ENCODE assay signal across 32 cellular contexts in genomic region chr1:183837062-183837461, GRCh38. TPM values are rescaled to one million over a fixed set of nuclear protein-coding genes. Genes with fewer than 3 reads are reported as not detected.
A peak's percentile ranks its signal among the peaks of the same experiment; 100 is the strongest.
DNase-seq lines count a peak whose midpoint lies in the region; ATAC-seq and TF ChIP-seq lines count a peak whose summit lies in the region.
"Had no signal": no experiment of that assay in that cellular context is flagged by ENCODE, and none has a peak within 500 bp of the region (broad histone marks: within the 10 kb centered on the region; RNA-seq: fewer than 3 reads in every experiment).

No MANE protein-coding gene starts in this region.

- H3K4me1 ChIP-seq in gastroesophageal sphincter = peaks cover 9 to 57% (median 18%) of the 10 kb centered on the region in 3 donors
- peaks cover 0 to 38% (median 23%) of the 10 kb centered on the region in 6 donors for H3K4me1 ChIP-seq in spleen

- H3K9me3 Mint-ChIP-seq in T-helper 2 cell treated with Interferon-gamma antibody and Interleukin-4, amounts not matched to agents 5 μg/mL and 100 μg/mL, for 36 hours = no peaks in the 10 kb centered on the region
- H3K9me3 Mint-ChIP-seq: activated CD4-positive, alpha-beta memory T cell treated with anti-CD3 and anti-CD28 coated beads for 36 hours; naive B cell had no signal

- TF ChIP-seq EP300 in gastroesophageal sphincter (IDR thresholded peaks at IDR 0.05) = no peak

- H3K36me3 ChIP-seq in WERI-Rb-1 = no peaks in the 10 kb centered on the region
- peaks cover 0 to 8% of the 10 kb centered on the region in 2 donors for H3K36me3 ChIP-seq in gastroesophageal sphincter
- H3K36me3 ChIP-seq in spleen = peaks cover 0 to 5% (median 0%) of the 10 kb centered on the region in 6 donors
- H3K36me3 ChIP-seq: suprapubic skin, upper lobe of left lung had no signal

- H3K4me3 Mint-ChIP-seq in T-helper 2 cell treated with Interferon-gamma antibody and Interleukin-4, amounts not matched to agents 5 μg/mL and 100 μg/mL, for 36 hours = no peak overlapping the region
- H3K4me3 Mint-ChIP-seq: activated CD4-positive, alpha-beta memory T cell treated with anti-CD3 and anti-CD28 coated beads for 36 hours; mesothelial cell of epicardium; naive B cell; T-helper 17 cell had no signal

- DNase-seq in DMS153 (lab: John Stamatoyannopoulos, UW) (peak; percentile 22), DMS153 treated with DMSO at 0.1 percent for 48 hours (lab: John Stamatoyannopoulos, UW; ENCODE audit: unreplicated experiment) (no peak), G401 (ENCODE audit: low spot score) (peak; percentile 51), WERI-Rb-1 (peak; percentile 46), myocyte (ENCODE audit: low read depth) (peak; percentile 45), spleen (no peak)
- no peak for DNase-seq in T-helper 2 cell treated with Interferon-gamma antibody and Interleukin-4, amounts not matched to agents 5 μg/mL and 100 μg/mL, for 36 hours (ENCODE audit: low spot score)
- DNase-seq: activated CD4-positive, alpha-beta memory T cell treated with anti-CD3 and anti-CD28 coated beads for 36 hours; activated CD4-positive, CD25-positive, alpha-beta regulatory T cell treated with anti-CD3 and anti-CD28 coated beads, Interleukin-2, amount 50 U/mL, for 72 hours; activated naive CD4-positive, alpha-beta T cell; cerebellar nuclear complex; DMS53; effector CD4-positive, alpha-beta T cell; glutamatergic neuron; MM.1S; naive B cell; NCI-H1105 treated with DMSO at 0.1 percent for 48 hours; NCI-H2171; NCI-H510A; NK-92 treated with Interleukin-12 subunit alpha and Interleukin-12 subunit beta, amount 100 ng/mL, for 24 hours; nucleus accumbens; stimulated activated naive CD4-positive, alpha-beta T cell; T-helper 17 cell; upper lobe of left lung had no signal

- H3K27me3 Mint-ChIP-seq in T-helper 2 cell treated with Interferon-gamma antibody and Interleukin-4, amounts not matched to agents 5 μg/mL and 100 μg/mL, for 36 hours (ENCODE audit: low read depth) = no peaks in the 10 kb centered on the region
- H3K27me3 Mint-ChIP-seq: activated CD4-positive, alpha-beta memory T cell treated with anti-CD3 and anti-CD28 coated beads for 36 hours; naive B cell; progenitor cell of endocrine pancreas; T-helper 17 cell had no signal

- TF ChIP-seq POLR2A in gastroesophageal sphincter (IDR thresholded peaks at IDR 0.05) (no peak), spleen (IDR thresholded peaks at IDR 0.05) (no peak)

- intact Hi-C loops in spleen (cut with DNase I; ENCODE audit: low total_unique reads) = no loop called here

- H3K9me3 ChIP-seq in WERI-Rb-1 (ENCODE audit: severe bottlenecking) = no peaks in the 10 kb centered on the region
- no peaks in the 10 kb centered on the region for H3K9me3 ChIP-seq in gastroesophageal sphincter
- no peaks in the 10 kb centered on the region for H3K9me3 ChIP-seq in spleen
- H3K9me3 ChIP-seq: suprapubic skin, upper lobe of left lung had no signal

- H3K27ac ChIP-seq in WERI-Rb-1 (no peak overlapping the region), gastroesophageal sphincter (no peak overlapping the region), spleen (no peak overlapping the region)
- H3K27ac ChIP-seq: 22Rv1, epithelial cell of prostate, suprapubic skin had no signal

- in situ Hi-C loops in G401 (cut with HindIII; ENCODE audit: low sequenced_read_pairs) = no loop called here

- H3K4me3 ChIP-seq in WERI-Rb-1 (ENCODE audit: low read depth, low read length) (no peak overlapping the region), gastroesophageal sphincter (no peak overlapping the region), spleen (no peak overlapping the region)
- H3K4me3 ChIP-seq: suprapubic skin, upper lobe of left lung had no signal

- H3K4me1 Mint-ChIP-seq in T-helper 2 cell treated with Interferon-gamma antibody and Interleukin-4, amounts not matched to agents 5 μg/mL and 100 μg/mL, for 36 hours (ENCODE audit: low read depth) = peaks cover 8% of the 10 kb centered on the region

- peaks cover 2% of the 10 kb centered on the region for H3K36me3 Mint-ChIP-seq in T-helper 2 cell treated with Interferon-gamma antibody and Interleukin-4, amounts not matched to agents 5 μg/mL and 100 μg/mL, for 36 hours (ENCODE audit: low read depth)
- H3K36me3 Mint-ChIP-seq: activated CD4-positive, alpha-beta memory T cell treated with anti-CD3 and anti-CD28 coated beads for 36 hours; naive B cell had no signal

- H3K27me3 ChIP-seq in WERI-Rb-1 (ENCODE audit: insufficient read depth, low read depth, severe bottlenecking) (peaks cover 17% of the 10 kb centered on the region), gastroesophageal sphincter (no peaks in the 10 kb centered on the region), spleen (replicated peaks in 1 of 7) (no peaks in the 10 kb centered on the region)
- H3K27me3 ChIP-seq: suprapubic skin, upper lobe of left lung had no signal

- no peak for ATAC-seq in gastroesophageal sphincter
- ATAC-seq: HepG2, left lobe of liver, T-helper 17 cell had no signal

- H3K27ac Mint-ChIP-seq in T-helper 2 cell treated with Interferon-gamma antibody and Interleukin-4, amounts not matched to agents 5 μg/mL and 100 μg/mL, for 36 hours = no peak overlapping the region
- H3K27ac Mint-ChIP-seq: activated CD4-positive, alpha-beta memory T cell treated with anti-CD3 and anti-CD28 coated beads for 36 hours; mesothelial cell of epicardium; naive B cell; progenitor cell of endocrine pancreas; T-helper 17 cell had no signal

- TF ChIP-seq CTCF in WERI-Rb-1 (IDR thresholded peaks at IDR 0.05; ENCODE audit: low read depth, low read length) (no peak), gastroesophageal sphincter (IDR thresholded peaks at IDR 0.05) (no peak), spleen (IDR thresholded peaks at IDR 0.05 in 8 of 11, conservative IDR thresholded peaks at IDR 0.05 in 3 of 11) (no peak)

- 73 to 86% methylated on average over 1 of the region's 1 CpG for WGBS in gastroesophageal sphincter (ENCODE audit: low coverage in 1 of 2), 2 donors
- 77 to 94% (median 82%) methylated on average over 1 of the region's 1 CpG for WGBS in spleen, 5 donors

RNA-seq across cellular contexts. Expression of gene RGL1, which starts 32.1 kb away (rescaled TPM):
- 3.4 and 3.7 TPM in 2 replicates for total RNA-seq in G401 (2014; rRNA removed; shearing (Covaris generic))
- total RNA-seq in myocyte (5.4 and 6.3 TPM in 2 replicates), gastroesophageal sphincter (10 to 100 TPM; 31.3 to 57.8 (median 38.9) TPM), spleen (100 to 1,000 TPM in 4 of 7 donors, 10 to 100 TPM in 3; 66.7 to 126 (median 102) TPM)
- 6.1 TPM for polyA plus RNA-seq in myocyte (2012)
- polyA plus RNA-seq in spleen = 10 to 100 TPM; 14.3 to 30.2 (median 14.8) TPM

Comparison
In these comparisons a context has a peak if more than half of its experiments do, and no peak if none do; other contexts are left out.
1. DNase-seq: peak in DMS153 (single experiment), G401 (single experiment), WERI-Rb-1 (single experiment) and myocyte (single experiment); none in DMS153 treated with DMSO at 0.1 percent for 48 hours (single experiment), spleen (single experiment) and T-helper 2 cell treated with Interferon-gamma antibody and Interleukin-4, amounts not matched to agents 5 μg/mL and 100 μg/mL, for 36 hours (single experiment).